ENCODE assay signal across 21 cellular contexts in genomic region chr9:459491-460444, GRCh38. TPM values are rescaled to one million over a fixed set of nuclear protein-coding genes. Genes with fewer than 3 reads are reported as not detected.
DNase-seq lines count a peak whose midpoint lies in the region; ATAC-seq and TF ChIP-seq lines count a peak whose summit lies in the region.
"Had no signal": no experiment of that assay in that cellular context is flagged by ENCODE, and none has a peak within 500 bp of the region (broad histone marks: within the 10 kb centered on the region; RNA-seq: fewer than 3 reads in every experiment).

No MANE protein-coding gene starts in this region.

- no peaks in the 10 kb centered on the region for H3K9me3 ChIP-seq in OCI-LY7 (ENCODE audit: low read length)
- H3K9me3 ChIP-seq: gastroesophageal sphincter, transverse colon had no signal

- H2AFZ ChIP-seq in OCI-LY7 (ENCODE audit: low read length) = no peak overlapping the region
- H2AFZ ChIP-seq: PC-9 had no signal

- peaks cover 82% of the 10 kb centered on the region for H3K36me3 ChIP-seq in OCI-LY7 (ENCODE audit: insufficient read depth, low read length)
- H3K36me3 ChIP-seq: transverse colon had no signal

- POLR2A ChIA-PET in OCI-LY7 (lab: Charles Lee) = interaction anchor here (1.0 to 3.2 kb wide), 3 partner anchors 9 to 44 kb away, joined by 3 to 12 read pairs (median 4); partner anchors contain the start of gene KANK1

- peak; percentile 27; the same call in 1 of the 2 replicates for TF ChIP-seq CTCF in OCI-LY7 (conservative IDR thresholded peaks at IDR 0.05; ENCODE audit: low read length)
- peak; percentile 18 for TF ChIP-seq CTCF in foreskin keratinocyte (conservative IDR thresholded peaks at IDR 0.05)

- H3K27ac Mint-ChIP-seq in activated naive CD8-positive, alpha-beta T cell = peak overlapping the region; percentile 72
- H3K27ac Mint-ChIP-seq in activated naive CD8-positive, alpha-beta T cell treated with anti-CD3 and anti-CD28 coated beads for 36 hours = no peak overlapping the region
- peak overlapping the region in 1 of 2 donors; percentile 17 for H3K27ac Mint-ChIP-seq in stimulated activated naive CD8-positive, alpha-beta T cell treated with anti-CD3 and anti-CD28 coated beads, Interleukin-15, amount 100 ng/mL, for 72 hours

- H3K4me3 Mint-ChIP-seq in activated naive CD8-positive, alpha-beta T cell = no peak overlapping the region
- no peak overlapping the region for H3K4me3 Mint-ChIP-seq in activated naive CD8-positive, alpha-beta T cell treated with anti-CD3 and anti-CD28 coated beads for 36 hours
- no peak overlapping the region for H3K4me3 Mint-ChIP-seq in stimulated activated naive CD8-positive, alpha-beta T cell treated with anti-CD3 and anti-CD28 coated beads, Interleukin-15, amount 100 ng/mL, for 72 hours

- H3K4me1 Mint-ChIP-seq in activated naive CD8-positive, alpha-beta T cell (ENCODE audit: low read depth) = peaks cover 13% of the 10 kb centered on the region
- H3K4me1 Mint-ChIP-seq in activated naive CD8-positive, alpha-beta T cell treated with anti-CD3 and anti-CD28 coated beads for 36 hours = peaks cover 13% of the 10 kb centered on the region
- H3K4me1 Mint-ChIP-seq in stimulated activated naive CD8-positive, alpha-beta T cell treated with anti-CD3 and anti-CD28 coated beads, Interleukin-15, amount 100 ng/mL, for 72 hours = peaks cover 20% of the 10 kb centered on the region

- H3K27me3 ChIP-seq in foreskin keratinocyte = no peaks in the 10 kb centered on the region
- H3K27me3 ChIP-seq: gastroesophageal sphincter, transverse colon had no signal

- H3K27me3 Mint-ChIP-seq in activated naive CD8-positive, alpha-beta T cell = no peaks in the 10 kb centered on the region
- no peaks in the 10 kb centered on the region for H3K27me3 Mint-ChIP-seq in activated naive CD8-positive, alpha-beta T cell treated with anti-CD3 and anti-CD28 coated beads for 36 hours
- H3K27me3 Mint-ChIP-seq in stimulated activated naive CD8-positive, alpha-beta T cell treated with anti-CD3 and anti-CD28 coated beads, Interleukin-15, amount 100 ng/mL, for 72 hours = no peaks in the 10 kb centered on the region

- H3K4me2 ChIP-seq in OCI-LY7 (ENCODE audit: low read length) = no peak overlapping the region
- H3K4me2 ChIP-seq: PC-9 had no signal

- H3K9me2 ChIP-seq in OCI-LY7 (ENCODE audit: insufficient read depth, low read length) = no peaks in the 10 kb centered on the region

- CTCF ChIA-PET in OCI-LY7 (lab: Charles Lee; ENCODE audit: unreplicated experiment) = no interaction called here

- BruUV-seq in OCI-LY7 (replicated peaks; lab: Mats Ljungman, UMichigan) = no TSS peak

- no peaks in the 10 kb centered on the region for H3K9me3 Mint-ChIP-seq in activated naive CD8-positive, alpha-beta T cell (ENCODE audit: low read depth)
- H3K9me3 Mint-ChIP-seq in activated naive CD8-positive, alpha-beta T cell treated with anti-CD3 and anti-CD28 coated beads for 36 hours = no peaks in the 10 kb centered on the region
- H3K9me3 Mint-ChIP-seq in stimulated activated naive CD8-positive, alpha-beta T cell treated with anti-CD3 and anti-CD28 coated beads, Interleukin-15, amount 100 ng/mL, for 72 hours = no peaks in the 10 kb centered on the region

- H3K4me1 ChIP-seq in OCI-LY7 (ENCODE audit: insufficient read depth, low read length, poor library complexity, severe bottlenecking) (no peaks in the 10 kb centered on the region), foreskin keratinocyte (no peaks in the 10 kb centered on the region)
- H3K4me1 ChIP-seq: gastroesophageal sphincter, transverse colon had no signal

- intact Hi-C loops in OCI-LY7 (cut with micrococcal nuclease; ENCODE audit: unreplicated experiment) = no loop called here

- H3K27ac ChIP-seq in OCI-LY7 (ENCODE audit: low read depth, low read length, poor library complexity, severe bottlenecking) (no peak overlapping the region), foreskin keratinocyte (no peak overlapping the region)
- H3K27ac ChIP-seq: gastroesophageal sphincter, PC-9, SK-N-MC, transverse colon, VCaP had no signal

- peaks cover 8% of the 10 kb centered on the region for H3K36me3 Mint-ChIP-seq in activated naive CD8-positive, alpha-beta T cell
- H3K36me3 Mint-ChIP-seq in activated naive CD8-positive, alpha-beta T cell treated with anti-CD3 and anti-CD28 coated beads for 36 hours = peaks cover 20% of the 10 kb centered on the region

- H3K79me2 ChIP-seq in OCI-LY7 (ENCODE audit: insufficient read depth, low read depth, low read length) = no peaks in the 10 kb centered on the region

- H3K4me3 ChIP-seq in OCI-LY7 (ENCODE audit: low read depth, low read length, poor library complexity, severe bottlenecking) = no peak overlapping the region
- H3K4me3 ChIP-seq: gastroesophageal sphincter, K562, lung, PC-9, SK-N-MC, transverse colon had no signal

- no peak for ATAC-seq in foreskin keratinocyte
- ATAC-seq in stimulated activated naive CD8-positive, alpha-beta T cell treated with anti-CD3 and anti-CD28 coated beads, Interleukin-15, amount 100 ng/mL, for 72 hours = peak; percentile 87
- ATAC-seq: gastroesophageal sphincter, K562, sciatic nerve had no signal

- H4K20me1 ChIP-seq in OCI-LY7 (ENCODE audit: insufficient read depth, low read length) = no peaks in the 10 kb centered on the region

- DNase-seq in activated naive CD8-positive, alpha-beta T cell treated with anti-CD3 and anti-CD28 coated beads for 36 hours = no peak
- DNase-seq in OCI-LY7 (ENCODE audit: low spot score) = peak; percentile 10
- no peak for DNase-seq in foreskin keratinocyte
- DNase-seq in stimulated activated naive CD8-positive, alpha-beta T cell treated with anti-CD3 and anti-CD28 coated beads, Interleukin-15, amount 100 ng/mL, for 72 hours = peak in 1 of 2 donors; percentile 26
- DNase-seq in amygdala (lab: John Stamatoyannopoulos, UW) = no peak
- DNase-seq in NCI-H526 treated with DMSO at 0.1 percent for 48 hours (lab: John Stamatoyannopoulos, UW) = no peak
- no peak for DNase-seq in COLO668 (lab: John Stamatoyannopoulos, UW; ENCODE audit: unreplicated experiment)
- DNase-seq: amniotic stem cell; H7; NCI-H1105 treated with DMSO at 0.1 percent for 48 hours; nucleus accumbens; PC-9; stimulated activated CD4-positive, alpha-beta T cell treated with anti-CD3 and anti-CD28 coated beads, Interleukin-2, amount 100 ng/mL, for 48 hours; transverse colon had no signal

RNA-seq across cellular contexts. Expression of gene KANK1, which starts 44.7 kb away (rescaled TPM):
- 1 to 10 TPM; 4.4 to 5.1 TPM for total RNA-seq in activated naive CD8-positive, alpha-beta T cell treated with anti-CD3 and anti-CD28 coated beads for 36 hours
- 16.5 and 18.8 TPM in 2 replicates for total RNA-seq in OCI-LY7 (2014; rRNA removed; shearing (Covaris generic))
- 41.0 and 45.8 TPM in 2 replicates for total RNA-seq in OCI-LY7 (2022)
- total RNA-seq in foreskin keratinocyte = 62.4 and 81.6 TPM in 2 replicates
- 27.9 and 37.3 TPM in 2 replicates for polyA plus RNA-seq in foreskin keratinocyte
